In genomic region chr20:63495771-63496403, GRCh38 we compare ENCODE assay signal across 8 cellular contexts.
DNase-seq lines count a peak whose midpoint lies in the region; ATAC-seq, FAIRE-seq and TF ChIP-seq lines count a peak whose summit lies in the region.

No MANE protein-coding gene starts in this region.

- ATAC-seq in GM19395 (IDR thresholded peaks at IDR 0.05; ENCODE audit: unreplicated experiment), result no peak
- ATAC-seq in HG03378 (IDR thresholded peaks at IDR 0.05; ENCODE audit: unreplicated experiment), result no peak

- FAIRE-seq in HTR-8/SVneo (lab: Jason Lieb, UNC), result peak; percentile 90

- H3K27me3 ChIP-seq in BLaER1 treated with 17β-estradiol and CSF1 and Interleukin-3, amounts not matched to agents 10 nM and 100 nM, result peaks cover 15 to 39% (median 23%) of the 10 kb centered on the region in 11 experiments
- H3K27me3 ChIP-seq in iPS-18a (ENCODE audit: control insufficient read depth, insufficient read depth, low read length), result peaks cover 57% of the 10 kb centered on the region

- no peak overlapping the region for H3K27ac ChIP-seq in BLaER1 treated with 17β-estradiol and CSF1 and Interleukin-3, amounts not matched to agents 10 nM and 100 nM
- H3K27ac ChIP-seq in iPS-18a (ENCODE audit: low read length), result no peak overlapping the region

- H3K4me1 ChIP-seq in BLaER1 treated with 17β-estradiol and CSF1 and Interleukin-3, amounts not matched to agents 10 nM and 100 nM, result peaks cover 5 to 46% (median 35%) of the 10 kb centered on the region in 10 experiments; a peak in 18 of 20 replicates
- no peaks in the 10 kb centered on the region for H3K4me1 ChIP-seq in iPS-18a (ENCODE audit: control insufficient read depth, low read depth, low read length)

- peak; percentile 88 for DNase-seq in HTR-8/SVneo (ENCODE audit: insufficient read length, low spot score)
- DNase-seq in UCSD-AML1 (lab: John Stamatoyannopoulos, UW; ENCODE audit: unreplicated experiment), result peak; percentile 62
- DNase-seq in astrocyte of the spinal cord (ENCODE audit: low read depth, low spot score), result peak; percentile 29
- DNase-seq in stimulated activated CD4-positive, alpha-beta T cell treated with anti-CD3 and anti-CD28 coated beads, Interleukin-15, amount 100 ng/mL, for 1 hour (ENCODE audit: low read depth in 1 of 2, low spot score in 1 of 2), result peak; percentile 56 to 62

- in situ Hi-C loops in astrocyte of the spinal cord (cut with HindIII; ENCODE audit: low sequenced_read_pairs), result no loop called here

- H3K36me3 ChIP-seq in BLaER1 treated with 17β-estradiol and CSF1 and Interleukin-3, amounts not matched to agents 10 nM and 100 nM, result peaks cover 0 to 43% (median 9%) of the 10 kb centered on the region in 11 experiments; a peak in 12 of 22 replicates
- H3K36me3 ChIP-seq in iPS-18a (ENCODE audit: control insufficient read depth, low read depth, low read length), result no peaks in the 10 kb centered on the region

- H3K4me2 ChIP-seq in BLaER1 treated with 17β-estradiol and CSF1 and Interleukin-3, amounts not matched to agents 10 nM and 100 nM, result peak overlapping the region; percentile 62 to 97 (median 89)

- H3K4me3 ChIP-seq in BLaER1 treated with 17β-estradiol and CSF1 and Interleukin-3, amounts not matched to agents 10 nM and 100 nM, result peak overlapping the region in 1 of 10 experiments; percentile 25; a peak in 4 of 20 replicates
- H3K4me3 ChIP-seq in astrocyte of the spinal cord (ENCODE audit: low read depth, low read length) (no peak overlapping the region), iPS-18a (ENCODE audit: low read length) (peak overlapping the region; percentile 31)

- H3K9me3 ChIP-seq in BLaER1 treated with 17β-estradiol and CSF1 and Interleukin-3, amounts not matched to agents 10 nM and 100 nM (replicated peaks in 1 of 11), result peaks cover 0 to 3% (median 0%) of the 10 kb centered on the region in 11 experiments; a peak in 1 of 22 replicates
- H3K9me3 ChIP-seq in iPS-18a (ENCODE audit: control insufficient read depth, low read depth, low read length), result no peaks in the 10 kb centered on the region

- H3K9ac ChIP-seq in BLaER1 treated with 17β-estradiol and CSF1 and Interleukin-3, amounts not matched to agents 10 nM and 100 nM, result peak overlapping the region in 1 of 11 experiments; percentile 71; a peak in 1 of 22 replicates
- H3K9ac ChIP-seq in iPS-18a (ENCODE audit: low read length), result no peak overlapping the region

- TF ChIP-seq CTCF in astrocyte of the spinal cord (IDR thresholded peaks at IDR 0.05; ENCODE audit: low read depth, low read length), result peak; percentile 95

- peaks cover 0 to 62% (median 27%) of the 10 kb centered on the region in 11 experiments; a peak in 16 of 22 replicates for H4K20me1 ChIP-seq in BLaER1 treated with 17β-estradiol and CSF1 and Interleukin-3, amounts not matched to agents 10 nM and 100 nM

Comparison
In these comparisons a context has a peak if more than half of its experiments do, and no peak if none do; other contexts are left out.
1. DNase-seq: peak in every context shown above with its lines; median percentile 88 in HTR-8/SVneo; 62 in UCSD-AML1; 59 in stimulated activated CD4-positive, alpha-beta T cell treated with anti-CD3 and anti-CD28 coated beads, Interleukin-15, amount 100 ng/mL, for 1 hour; 29 in astrocyte of the spinal cord.